27 cellular contexts compared by ENCODE assay signal in the genomic region with DNA sequence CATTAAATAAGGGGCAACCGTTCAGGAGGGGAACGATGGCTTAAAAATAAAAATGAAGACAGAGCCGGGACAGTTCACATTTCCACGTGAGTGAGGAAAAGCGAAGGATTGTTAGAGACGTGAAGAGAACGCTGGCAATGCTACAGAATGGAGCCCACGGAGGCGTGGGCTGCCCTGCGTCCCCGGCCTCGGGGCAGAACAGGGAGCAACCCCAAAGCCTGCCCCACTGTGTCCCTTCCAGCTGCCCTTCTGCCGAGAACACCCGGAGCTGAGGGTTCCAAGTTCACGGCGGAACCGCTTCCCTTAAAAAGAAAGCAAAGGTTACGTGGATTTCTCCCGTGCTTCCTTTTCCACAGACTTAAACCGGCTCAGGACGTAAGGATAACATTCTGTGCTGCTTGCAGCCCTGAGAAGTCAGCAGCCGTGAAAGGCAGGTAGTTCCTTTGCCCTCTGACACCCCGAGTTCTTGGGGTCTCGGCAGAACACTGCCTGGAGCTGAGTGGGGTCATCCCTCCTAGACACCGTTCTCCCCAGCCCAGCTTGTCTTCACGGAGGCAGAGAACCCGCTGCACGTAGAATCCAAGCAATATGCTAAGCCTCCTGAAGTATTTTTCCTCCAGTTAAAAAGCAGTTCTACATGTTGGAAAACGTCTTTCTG. TPM values are rescaled to one million over a fixed set of nuclear protein-coding genes. Genes with fewer than 3 reads are reported as not detected.
A peak's percentile ranks its signal among the peaks of the same experiment; 100 is the strongest.
DNase-seq lines count a peak whose midpoint lies in the region; ATAC-seq and TF ChIP-seq lines count a peak whose summit lies in the region.
"Had no signal": no experiment of that assay in that cellular context is flagged by ENCODE, and none has a peak within 500 bp of the region (broad histone marks: within the 10 kb centered on the region; RNA-seq: fewer than 3 reads in every experiment).

No MANE protein-coding gene starts in this region.

- no peak overlapping the region for H3K9ac ChIP-seq in neural progenitor cell

- H3K79me2 ChIP-seq in neural progenitor cell (ENCODE audit: low read depth): peaks cover 89% of the 10 kb centered on the region

- H3K4me3 ChIP-seq in neural progenitor cell: no peak overlapping the region
- H3K4me3 ChIP-seq in left lung: no peak overlapping the region
- H3K4me3 ChIP-seq: A549, dorsolateral prefrontal cortex, heart right ventricle, MG63, mucosa of descending colon, smooth muscle cell, transverse colon had no signal

- H3K9me3 Mint-ChIP-seq in natural killer cell treated with Interleukin-12 subunit alpha and Interleukin-12 subunit beta and Interleukin-15 and Interleukin-18, amount 100 ng/mL, for 72 hours: no peaks in the 10 kb centered on the region
- H3K9me3 Mint-ChIP-seq in natural killer cell: no peaks in the 10 kb centered on the region
- H3K9me3 Mint-ChIP-seq in effector memory CD8-positive, alpha-beta T cell: no peaks in the 10 kb centered on the region
- H3K9me3 Mint-ChIP-seq in neural progenitor cell: no peaks in the 10 kb centered on the region
- no peaks in the 10 kb centered on the region for H3K9me3 Mint-ChIP-seq in activated T-helper 2 cell treated with anti-CD3 and anti-CD28 coated beads, Interferon-gamma antibody, Interleukin-2, Interleukin-4, amounts not matched to agents 10 μg/mL and 5 μg/mL and 100 μg/mL, durations not matched to agents 14 hours and 24 hours and 36 hours
- H3K9me3 Mint-ChIP-seq in activated T-cell treated with anti-CD3 and anti-CD28 coated beads, Interleukin-2, amount 50 U/mL, for 24 hours: no peaks in the 10 kb centered on the region
- H3K9me3 Mint-ChIP-seq: activated naive CD4-positive, alpha-beta T cell treated with anti-CD3 and anti-CD28 coated beads for 36 hours had no signal

- peak overlapping the region in 1 of 2 donors; percentile 21 for H3K27ac Mint-ChIP-seq in natural killer cell treated with Interleukin-12 subunit alpha and Interleukin-12 subunit beta and Interleukin-15 and Interleukin-18, amount 100 ng/mL, for 72 hours
- no peak overlapping the region for H3K27ac Mint-ChIP-seq in natural killer cell
- H3K27ac Mint-ChIP-seq in effector memory CD8-positive, alpha-beta T cell: peak overlapping the region; percentile 1 to 47
- H3K27ac Mint-ChIP-seq in neural progenitor cell: peak overlapping the region; percentile 91
- no peak overlapping the region for H3K27ac Mint-ChIP-seq in activated T-helper 2 cell treated with anti-CD3 and anti-CD28 coated beads, Interferon-gamma antibody, Interleukin-2, Interleukin-4, amounts not matched to agents 10 μg/mL and 5 μg/mL and 100 μg/mL, durations not matched to agents 14 hours and 24 hours and 36 hours
- no peak overlapping the region for H3K27ac Mint-ChIP-seq in activated T-cell treated with anti-CD3 and anti-CD28 coated beads, Interleukin-2, amount 50 U/mL, for 24 hours
- H3K27ac Mint-ChIP-seq: activated naive CD4-positive, alpha-beta T cell treated with anti-CD3 and anti-CD28 coated beads for 36 hours had no signal

- no peak for ATAC-seq in natural killer cell treated with Interleukin-12 subunit alpha and Interleukin-12 subunit beta and Interleukin-15 and Interleukin-18, amount 100 ng/mL, for 72 hours
- ATAC-seq in natural killer cell (no peak), GM21528 (IDR thresholded peaks at IDR 0.05; ENCODE audit: low FRiP score, unreplicated experiment) (no peak), left lung (no peak)
- ATAC-seq in effector memory CD8-positive, alpha-beta T cell (replicated peaks): no peak
- ATAC-seq: A549, heart right ventricle, left colon, mucosa of descending colon had no signal

- H3K27me3 ChIP-seq in neural progenitor cell (no peaks in the 10 kb centered on the region), left lung (no peaks in the 10 kb centered on the region)
- H3K27me3 ChIP-seq: dorsolateral prefrontal cortex, heart right ventricle, MG63, transverse colon had no signal

- no peaks in the 10 kb centered on the region for H3K27me3 Mint-ChIP-seq in natural killer cell treated with Interleukin-12 subunit alpha and Interleukin-12 subunit beta and Interleukin-15 and Interleukin-18, amount 100 ng/mL, for 72 hours
- no peaks in the 10 kb centered on the region for H3K27me3 Mint-ChIP-seq in natural killer cell (ENCODE audit: low read depth in 2 of 2)
- no peaks in the 10 kb centered on the region for H3K27me3 Mint-ChIP-seq in effector memory CD8-positive, alpha-beta T cell
- peaks cover 9% of the 10 kb centered on the region for H3K27me3 Mint-ChIP-seq in neural progenitor cell (ENCODE audit: insufficient read depth, low read depth)
- no peaks in the 10 kb centered on the region for H3K27me3 Mint-ChIP-seq in activated T-helper 2 cell treated with anti-CD3 and anti-CD28 coated beads, Interferon-gamma antibody, Interleukin-2, Interleukin-4, amounts not matched to agents 10 μg/mL and 5 μg/mL and 100 μg/mL, durations not matched to agents 14 hours and 24 hours and 36 hours (ENCODE audit: low read depth)
- no peaks in the 10 kb centered on the region for H3K27me3 Mint-ChIP-seq in activated T-cell treated with anti-CD3 and anti-CD28 coated beads, Interleukin-2, amount 50 U/mL, for 24 hours

- TF ChIP-seq CTCF in natural killer cell (IDR thresholded peaks at IDR 0.05): no peak
- TF ChIP-seq CTCF in neural progenitor cell (IDR thresholded peaks at IDR 0.05): no peak
- TF ChIP-seq CTCF in left lung (IDR thresholded peaks at IDR 0.05): no peak

- intact Hi-C loops in natural killer cell (cut with micrococcal nuclease) (no loop called here), left lung (cut with DNase I) (no loop called here)
- intact Hi-C loops in activated T-helper 2 cell treated with anti-CD3 and anti-CD28 coated beads, Interferon-gamma antibody, Interleukin-2, Interleukin-4, amounts not matched to agents 10 μg/mL and 5 μg/mL and 100 μg/mL, durations not matched to agents 14 hours and 24 hours and 36 hours (cut with micrococcal nuclease): no loop called here

- peaks cover 4% of the 10 kb centered on the region for H4K20me1 ChIP-seq in neural progenitor cell (ENCODE audit: low read depth)

- H3K27ac ChIP-seq in neural progenitor cell (peak overlapping the region; percentile 53), left lung (no peak overlapping the region)

- H3K36me3 ChIP-seq in neural progenitor cell (no peaks in the 10 kb centered on the region), left lung (peaks cover 0 to 59% of the 10 kb centered on the region in 2 donors)

- H3K4me1 ChIP-seq in neural progenitor cell: peaks cover 20% of the 10 kb centered on the region
- no peaks in the 10 kb centered on the region for H3K4me1 ChIP-seq in left lung
- H3K4me1 ChIP-seq: A549 had no signal

- peaks cover 0 to 3% of the 10 kb centered on the region in 2 donors for H3K4me1 Mint-ChIP-seq in natural killer cell treated with Interleukin-12 subunit alpha and Interleukin-12 subunit beta and Interleukin-15 and Interleukin-18, amount 100 ng/mL, for 72 hours (ENCODE audit: low read depth in 2 of 2)
- H3K4me1 Mint-ChIP-seq in natural killer cell (peaks cover 0 to 4% of the 10 kb centered on the region in 2 donors), neural progenitor cell (peaks cover 34% of the 10 kb centered on the region)
- H3K4me1 Mint-ChIP-seq in effector memory CD8-positive, alpha-beta T cell (ENCODE audit: low read depth in 2 of 2): peaks cover 0 to 21% of the 10 kb centered on the region in 2 donors
- H3K4me1 Mint-ChIP-seq in activated T-helper 2 cell treated with anti-CD3 and anti-CD28 coated beads, Interferon-gamma antibody, Interleukin-2, Interleukin-4, amounts not matched to agents 10 μg/mL and 5 μg/mL and 100 μg/mL, durations not matched to agents 14 hours and 24 hours and 36 hours (ENCODE audit: low read depth): no peaks in the 10 kb centered on the region
- H3K4me1 Mint-ChIP-seq in activated T-cell treated with anti-CD3 and anti-CD28 coated beads, Interleukin-2, amount 50 U/mL, for 24 hours (ENCODE audit: low read depth): peaks cover 1% of the 10 kb centered on the region

- H3F3A ChIP-seq in neural progenitor cell (ENCODE audit: low read depth): peaks cover 24% of the 10 kb centered on the region

- no peak overlapping the region for H3K4me2 ChIP-seq in neural progenitor cell
- H3K4me2 ChIP-seq: A549, smooth muscle cell had no signal

- DNase-seq in natural killer cell treated with Interleukin-12 subunit alpha and Interleukin-12 subunit beta and Interleukin-15 and Interleukin-18, amount 100 ng/mL, for 72 hours (ENCODE audit: low spot score): peak; percentile 20
- no peak for DNase-seq in natural killer cell
- DNase-seq in effector memory CD8-positive, alpha-beta T cell: no peak
- no peak for DNase-seq in neural progenitor cell (ENCODE audit: low spot score)
- no peak for DNase-seq in activated T-helper 2 cell treated with anti-CD3 and anti-CD28 coated beads, Interferon-gamma antibody, Interleukin-2, Interleukin-4, amounts not matched to agents 10 μg/mL and 5 μg/mL and 100 μg/mL, durations not matched to agents 14 hours and 24 hours and 36 hours (ENCODE audit: low spot score)
- DNase-seq in activated T-cell treated with anti-CD3 and anti-CD28 coated beads, Interleukin-2, amount 50 U/mL, for 24 hours: no peak
- no peak for DNase-seq in left lung
- DNase-seq: activated naive CD4-positive, alpha-beta T cell treated with anti-CD3 and anti-CD28 coated beads for 36 hours; activated T-cell treated with anti-CD3 and anti-CD28 coated beads, Interleukin-2, amount 50 U/mL, for 1 hour; Calu3; central memory CD4-positive, alpha-beta T cell; heart right ventricle; left colon; MG63; mucosa of descending colon; NCI-H146; NCI-H748 treated with DMSO at 0.1 percent for 48 hours; nucleus accumbens; OCI-M1; SHP77 treated with DMSO at 0.1 percent for 48 hours; stimulated activated CD4-positive, alpha-beta T cell treated with anti-CD3 and anti-CD28 coated beads, Interleukin-4, amount 100 ng/mL, for 24 hours; stimulated activated naive CD4-positive, alpha-beta T cell treated with Interleukin-2 at 50 U/mL for 16 hours; transverse colon had no signal

- peaks cover 4% of the 10 kb centered on the region for H3K36me3 Mint-ChIP-seq in natural killer cell treated with Interleukin-12 subunit alpha and Interleukin-12 subunit beta and Interleukin-15 and Interleukin-18, amount 100 ng/mL, for 72 hours
- no peaks in the 10 kb centered on the region for H3K36me3 Mint-ChIP-seq in natural killer cell
- H3K36me3 Mint-ChIP-seq in effector memory CD8-positive, alpha-beta T cell (ENCODE audit: insufficient read depth): peaks cover 55% of the 10 kb centered on the region
- H3K36me3 Mint-ChIP-seq in neural progenitor cell: peaks cover 32% of the 10 kb centered on the region
- H3K36me3 Mint-ChIP-seq in activated T-helper 2 cell treated with anti-CD3 and anti-CD28 coated beads, Interferon-gamma antibody, Interleukin-2, Interleukin-4, amounts not matched to agents 10 μg/mL and 5 μg/mL and 100 μg/mL, durations not matched to agents 14 hours and 24 hours and 36 hours (ENCODE audit: low read depth): peaks cover 38% of the 10 kb centered on the region
- H3K36me3 Mint-ChIP-seq in activated T-cell treated with anti-CD3 and anti-CD28 coated beads, Interleukin-2, amount 50 U/mL, for 24 hours (ENCODE audit: low read depth): peaks cover 66% of the 10 kb centered on the region

- H3K4me3 Mint-ChIP-seq in natural killer cell treated with Interleukin-12 subunit alpha and Interleukin-12 subunit beta and Interleukin-15 and Interleukin-18, amount 100 ng/mL, for 72 hours: no peak overlapping the region
- H3K4me3 Mint-ChIP-seq in natural killer cell (no peak overlapping the region), neural progenitor cell (no peak overlapping the region)
- H3K4me3 Mint-ChIP-seq in effector memory CD8-positive, alpha-beta T cell: no peak overlapping the region
- H3K4me3 Mint-ChIP-seq in activated T-helper 2 cell treated with anti-CD3 and anti-CD28 coated beads, Interferon-gamma antibody, Interleukin-2, Interleukin-4, amounts not matched to agents 10 μg/mL and 5 μg/mL and 100 μg/mL, durations not matched to agents 14 hours and 24 hours and 36 hours (ENCODE audit: low read depth): no peak overlapping the region
- H3K4me3 Mint-ChIP-seq in activated T-cell treated with anti-CD3 and anti-CD28 coated beads, Interleukin-2, amount 50 U/mL, for 24 hours: no peak overlapping the region
- H3K4me3 Mint-ChIP-seq: activated naive CD4-positive, alpha-beta T cell treated with anti-CD3 and anti-CD28 coated beads for 36 hours had no signal

- H3K9me3 ChIP-seq in neural progenitor cell (ENCODE audit: low read depth): no peaks in the 10 kb centered on the region
- H3K9me3 ChIP-seq in left lung: no peaks in the 10 kb centered on the region
- H3K9me3 ChIP-seq: A549, heart right ventricle, MG63, mucosa of descending colon, transverse colon had no signal

- H2AFZ ChIP-seq in neural progenitor cell (replicated peaks): no peak overlapping the region

RNA-seq across cellular contexts. Expression of a gene that starts 14.2 kb away (rescaled TPM):
- total RNA-seq in natural killer cell treated with Interleukin-12 subunit alpha and Interleukin-12 subunit beta and Interleukin-15 and Interleukin-18, amount 100 ng/mL, for 72 hours: 10 to 100 TPM; 24.0 to 35.7 TPM
- total RNA-seq in natural killer cell (10 to 100 TPM; 21.5 to 26.1 (median 22.9) TPM), neural progenitor cell (ENCODE audit: low replicate concordance) (25.6 and 31.8 TPM in 2 replicates), left lung (10 to 100 TPM; 28.8 to 31.5 TPM)
- total RNA-seq in activated T-helper 2 cell treated with anti-CD3 and anti-CD28 coated beads, Interferon-gamma antibody, Interleukin-2, Interleukin-4, amounts not matched to agents 10 μg/mL and 5 μg/mL and 100 μg/mL, durations not matched to agents 14 hours and 24 hours and 36 hours: 26.1 and 26.4 TPM in 2 replicates

RNA-seq across cellular contexts. Expression of a gene that starts 14.2 kb away (rescaled TPM):
- 10 to 100 TPM; 34.4 to 42.0 TPM for total RNA-seq in natural killer cell treated with Interleukin-12 subunit alpha and Interleukin-12 subunit beta and Interleukin-15 and Interleukin-18, amount 100 ng/mL, for 72 hours
- total RNA-seq in natural killer cell (10 to 100 TPM; 30.5 to 36.3 (median 33.8) TPM), neural progenitor cell (ENCODE audit: low replicate concordance) (36.9 and 37.0 TPM in 2 replicates), left lung (10 to 100 TPM; 32.2 to 37.5 TPM)
- 37.3 and 43.1 TPM in 2 replicates for total RNA-seq in activated T-helper 2 cell treated with anti-CD3 and anti-CD28 coated beads, Interferon-gamma antibody, Interleukin-2, Interleukin-4, amounts not matched to agents 10 μg/mL and 5 μg/mL and 100 μg/mL, durations not matched to agents 14 hours and 24 hours and 36 hours

Comparison
In these comparisons a context has a peak if more than half of its experiments do, and no peak if none do; other contexts are left out.
1. H3K27ac Mint-ChIP-seq: peak in effector memory CD8-positive, alpha-beta T cell (2 of 2) and neural progenitor cell (single experiment); none in natural killer cell (0 of 2), activated T-helper 2 cell treated with anti-CD3 and anti-CD28 coated beads, Interferon-gamma antibody, Interleukin-2, Interleukin-4, amounts not matched to agents 10 μg/mL and 5 μg/mL and 100 μg/mL, durations not matched to agents 14 hours and 24 hours and 36 hours (single experiment) and activated T-cell treated with anti-CD3 and anti-CD28 coated beads, Interleukin-2, amount 50 U/mL, for 24 hours (single experiment).